Comparison of ENCODE assay signal across 9 cellular contexts in genomic region chr7:77651544-77652162, GRCh38. TPM values are rescaled to one million over a fixed set of nuclear protein-coding genes. Genes with fewer than 3 reads are reported as not detected.
DNase-seq lines count a peak whose midpoint lies in the region; ATAC-seq and TF ChIP-seq lines count a peak whose summit lies in the region.
"Had no signal": no experiment of that assay in that cellular context is flagged by ENCODE, and none has a peak within 500 bp of the region (broad histone marks: within the 10 kb centered on the region; RNA-seq: fewer than 3 reads in every experiment).

No MANE protein-coding gene starts in this region.

- no peaks in the 10 kb centered on the region; the same call in 1 of the 2 replicates for H3K36me3 Mint-ChIP-seq in HFFc6 (ENCODE audit: low read depth)
- no peaks in the 10 kb centered on the region for H3K36me3 Mint-ChIP-seq in naive B cell
- H3K36me3 Mint-ChIP-seq: activated naive CD4-positive, alpha-beta T cell treated with anti-CD3 and anti-CD28 coated beads, Interleukin-2, amount 50 U/mL, for 24 hours had no signal

- intact Hi-C loops in dorsolateral prefrontal cortex (cut with DNase I): loop anchor here (2.0 to 10.0 kb wide), 3 partner anchors 106 to 207 kb away; no protein-coding TSS in a partner anchor

- peak; percentile 89 for TF ChIP-seq CTCF in HFFc6 (IDR thresholded peaks at IDR 0.05)
- TF ChIP-seq CTCF in dorsolateral prefrontal cortex (IDR thresholded peaks at IDR 0.05 in 54 of 56, conservative IDR thresholded peaks at IDR 0.05 in 2 of 56; ENCODE audit: low read depth in 1 of 56, partially characterized antibody in 56 of 56): peak; percentile 66 to 95 (median 82)

- H3K4me3 Mint-ChIP-seq in HFFc6 (no peak overlapping the region), naive B cell (no peak overlapping the region)
- H3K4me3 Mint-ChIP-seq: activated naive CD4-positive, alpha-beta T cell treated with anti-CD3 and anti-CD28 coated beads, Interleukin-2, amount 50 U/mL, for 24 hours had no signal

- no peaks in the 10 kb centered on the region for H3K27me3 ChIP-seq in dorsolateral prefrontal cortex

- H3K27me3 Mint-ChIP-seq in HFFc6 (ENCODE audit: insufficient read depth): no peaks in the 10 kb centered on the region; the same call in 1 of the 2 replicates
- no peaks in the 10 kb centered on the region for H3K27me3 Mint-ChIP-seq in naive B cell
- H3K27me3 Mint-ChIP-seq: activated naive CD4-positive, alpha-beta T cell treated with anti-CD3 and anti-CD28 coated beads, Interleukin-2, amount 50 U/mL, for 24 hours had no signal

- H3K27ac Mint-ChIP-seq in HFFc6: 0 out of 2 replicates have a peak overlapping the region, but pooled peaks have one; percentile 8
- no peak overlapping the region for H3K27ac Mint-ChIP-seq in naive B cell
- H3K27ac Mint-ChIP-seq: activated naive CD4-positive, alpha-beta T cell treated with anti-CD3 and anti-CD28 coated beads, Interleukin-2, amount 50 U/mL, for 24 hours had no signal

- ATAC-seq in naive B cell (ENCODE audit: low read depth in 2 of 2): no peak
- no peak for ATAC-seq in GM21576 (IDR thresholded peaks at IDR 0.05; ENCODE audit: unreplicated experiment)
- ATAC-seq in GM21360 (IDR thresholded peaks at IDR 0.05; ENCODE audit: unreplicated experiment): no peak

- H3K4me1 Mint-ChIP-seq in HFFc6 (ENCODE audit: low read depth): peaks cover 29% of the 10 kb centered on the region
- no peaks in the 10 kb centered on the region for H3K4me1 Mint-ChIP-seq in naive B cell
- H3K4me1 Mint-ChIP-seq: activated naive CD4-positive, alpha-beta T cell treated with anti-CD3 and anti-CD28 coated beads, Interleukin-2, amount 50 U/mL, for 24 hours had no signal

- peak overlapping the region in 2 of 59 donors; percentile 1 to 37 for H3K27ac ChIP-seq in dorsolateral prefrontal cortex

- H3K9me3 Mint-ChIP-seq in HFFc6 (no peaks in the 10 kb centered on the region), naive B cell (no peaks in the 10 kb centered on the region)
- H3K9me3 Mint-ChIP-seq: activated naive CD4-positive, alpha-beta T cell treated with anti-CD3 and anti-CD28 coated beads, Interleukin-2, amount 50 U/mL, for 24 hours had no signal

- no peak overlapping the region for H3K4me3 ChIP-seq in dorsolateral prefrontal cortex

- peak; percentile 61 for DNase-seq in NCI-H2227 (lab: John Stamatoyannopoulos, UW; ENCODE audit: unreplicated experiment)
- no peak for DNase-seq in NCI-H2227 treated with DMSO at 0.1 percent for 48 hours (lab: John Stamatoyannopoulos, UW)
- DNase-seq in HFFc6: peak; percentile 37
- peak; percentile 61 for DNase-seq in RPMI8226
- DNase-seq in dorsolateral prefrontal cortex: peak in 1 of 10 donors; percentile 37
- peak; percentile 30 for DNase-seq in naive B cell

RNA-seq across cellular contexts. Expression of gene RSBN1L, which starts 44.6 kb away (rescaled TPM):
- total RNA-seq in HFFc6 (2021; fragmentation: NEBNext Ultra II Directional; extraction: Animal tissue kit (Norgen Biotek cat#: 25700)): 10 to 100 TPM; 11.2 to 14.0 (median 12.9) TPM
- 10 to 100 TPM; 17.4 to 37.5 (median 26.3) TPM for total RNA-seq in dorsolateral prefrontal cortex
- 10 to 100 TPM in 1 of 6 donors, 1 to 10 TPM in 5; 4.8 to 10.1 (median 9.2) TPM for polyA plus RNA-seq in naive B cell (ENCODE audit: low read depth in 6 of 6)
